ENCODE assay signal across 8 cellular contexts in the genomic region with DNA sequence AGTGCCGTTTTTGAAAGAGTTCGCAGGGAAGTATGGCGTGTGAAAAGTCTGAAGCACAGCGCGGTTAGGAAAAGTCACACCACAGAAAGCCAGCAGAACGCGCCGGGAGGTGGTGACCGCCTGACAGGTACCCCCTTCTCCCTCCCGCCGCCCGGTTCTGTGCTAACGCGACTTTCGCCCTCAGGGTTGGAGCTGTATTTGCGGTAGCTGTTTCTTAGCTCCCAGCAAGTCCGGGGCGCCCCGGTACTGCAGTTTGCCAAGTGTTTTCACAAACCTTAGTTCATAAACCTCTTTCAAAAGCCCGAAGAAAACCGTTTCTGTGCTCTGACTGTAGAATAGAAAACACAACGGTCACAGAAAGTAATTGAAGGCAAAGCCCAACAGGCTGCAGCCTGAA. TPM values are rescaled to one million over a fixed set of nuclear protein-coding genes. Genes with fewer than 3 reads are reported as not detected.
DNase-seq lines count a peak whose midpoint lies in the region; ATAC-seq, FAIRE-seq and TF ChIP-seq lines count a peak whose summit lies in the region.

No MANE protein-coding gene starts in this region.

- H3K9ac ChIP-seq in endothelial cell of umbilical vein (replicated peaks; ENCODE audit: extremely low read depth, insufficient read depth, low read length), result peak overlapping the region; percentile 25

- H3K4me3 Mint-ChIP-seq in activated CD4-positive, alpha-beta T cell treated with anti-CD3 and anti-CD28 coated beads, Interleukin-2, amount 10 ng/mL, durations not matched to agents 7 days and 5 days, result peak overlapping the region; percentile 90

- peaks cover 21% of the 10 kb centered on the region for H3K4me1 Mint-ChIP-seq in activated CD4-positive, alpha-beta T cell treated with anti-CD3 and anti-CD28 coated beads, Interleukin-2, amount 10 ng/mL, durations not matched to agents 7 days and 5 days

- no peaks in the 10 kb centered on the region for H4K20me1 ChIP-seq in endothelial cell of umbilical vein (replicated peaks; ENCODE audit: control insufficient read depth, extremely low read depth, insufficient read depth, low read length)

- FAIRE-seq in endothelial cell of umbilical vein (lab: Jason Lieb, UNC), result no peak

- H3K4me1 ChIP-seq in endothelial cell of umbilical vein (ENCODE audit: control insufficient read depth, extremely low read depth, insufficient read depth, low read length) (peaks cover 14% of the 10 kb centered on the region), muscle layer of duodenum (ENCODE audit: control insufficient read depth in 1 of 2, insufficient read depth in 2 of 2, low read length in 2 of 2) (peaks cover 0 to 13% of the 10 kb centered on the region in 2 donors), thoracic aorta (ENCODE audit: control insufficient read depth in 1 of 2, low read depth in 2 of 2) (peaks cover 7 to 20% of the 10 kb centered on the region in 2 donors)

- no peaks in the 10 kb centered on the region for H3K36me3 ChIP-seq in endothelial cell of umbilical vein (ENCODE audit: control insufficient read depth in 2 of 2, extremely low read depth in 1 of 2, insufficient read depth in 2 of 2, low read length in 2 of 2)
- H3K36me3 ChIP-seq in muscle layer of duodenum (ENCODE audit: control insufficient read depth in 1 of 2, insufficient read depth in 2 of 2, low read length in 2 of 2), result no peaks in the 10 kb centered on the region
- no peaks in the 10 kb centered on the region for H3K36me3 ChIP-seq in thoracic aorta

- DNase-seq in HuH-7.5 (ENCODE audit: low spot score) (peak; percentile 21), endothelial cell of umbilical vein (ENCODE audit: low read depth, low spot score) (no peak), thoracic aorta (ENCODE audit: low spot score) (peak; percentile 2), NCI-H1048 (lab: John Stamatoyannopoulos, UW) (no peak)
- peak; percentile 62 for DNase-seq in activated CD4-positive, alpha-beta T cell treated with anti-CD3 and anti-CD28 coated beads, Interleukin-2, amount 10 ng/mL, durations not matched to agents 7 days and 5 days

- no peaks in the 10 kb centered on the region for H3K9me3 Mint-ChIP-seq in activated CD4-positive, alpha-beta T cell treated with anti-CD3 and anti-CD28 coated beads, Interleukin-2, amount 10 ng/mL, durations not matched to agents 7 days and 5 days

- peaks cover 43% of the 10 kb centered on the region for H3K27me3 Mint-ChIP-seq in activated CD4-positive, alpha-beta T cell treated with anti-CD3 and anti-CD28 coated beads, Interleukin-2, amount 10 ng/mL, durations not matched to agents 7 days and 5 days

- intact Hi-C loops in endothelial cell of umbilical vein (cut with micrococcal nuclease), result loop anchor here (5.0 kb wide), 1 partner anchor 76 kb away; no protein-coding TSS in a partner anchor

- H3K79me2 ChIP-seq in endothelial cell of umbilical vein (ENCODE audit: control insufficient read depth, insufficient read depth, low read length), result peaks cover 12% of the 10 kb centered on the region

- POLR2A ChIA-PET in activated CD4-positive, alpha-beta T cell treated with anti-CD3 and anti-CD28 coated beads, Interleukin-2, amount 10 ng/mL, durations not matched to agents 7 days and 5 days (lab: Charles Lee), result interaction anchor here (0.5 to 1.0 kb wide), 2 partner anchors 59 to 202 kb away, joined by 3 read pairs; no protein-coding TSS in a partner anchor
- POLR2A ChIA-PET in endothelial cell of umbilical vein (lab: Charles Lee), result interaction anchor here (1.0 kb wide), 1 partner anchor 8 kb away, joined by 4 read pairs; no protein-coding TSS in a partner anchor

- H3K9me3 ChIP-seq in endothelial cell of umbilical vein (replicated peaks; ENCODE audit: control insufficient read depth, insufficient read depth, low read length) (no peaks in the 10 kb centered on the region), muscle layer of duodenum (ENCODE audit: control insufficient read depth in 1 of 2, low read length in 2 of 2) (no peaks in the 10 kb centered on the region), thoracic aorta (no peaks in the 10 kb centered on the region)

- TF ChIP-seq CTCF in endothelial cell of umbilical vein (IDR thresholded peaks at IDR 0.05; ENCODE audit: extremely low read depth in 1 of 2, insufficient read depth in 1 of 2, low read depth in 1 of 2, low read length in 2 of 2) (no peak), thoracic aorta (IDR thresholded peaks at IDR 0.05) (no peak)

- H3K27ac Mint-ChIP-seq in activated CD4-positive, alpha-beta T cell treated with anti-CD3 and anti-CD28 coated beads, Interleukin-2, amount 10 ng/mL, durations not matched to agents 7 days and 5 days, result peak overlapping the region; percentile 88

- peak; percentile 68 for ATAC-seq in GM21717 (IDR thresholded peaks at IDR 0.05; ENCODE audit: unreplicated experiment)
- ATAC-seq in thoracic aorta (ENCODE audit: insufficient number of reproducible peaks, low FRiP score, low read depth), result peak; percentile 35

- TF ChIP-seq POLR2A in endothelial cell of umbilical vein (IDR thresholded peaks at IDR 0.05; ENCODE audit: low read depth, low read length), result no peak

- H3K27ac ChIP-seq in endothelial cell of umbilical vein (ENCODE audit: insufficient read depth, low read depth, low read length), result no peak overlapping the region
- H3K27ac ChIP-seq in muscle layer of duodenum (ENCODE audit: low read length), result peak overlapping the region; percentile 76
- H3K27ac ChIP-seq in thoracic aorta, result peak overlapping the region; percentile 84 to 88

- BruUV-seq in endothelial cell of umbilical vein (replicated peaks; lab: Mats Ljungman, UMichigan), result no TSS peak

- H3K4me3 ChIP-seq in GM08714 (ENCODE audit: low read length) (peak overlapping the region; percentile 61; the same call in 1 of the 2 replicates), endothelial cell of umbilical vein (replicated peaks in 1 of 3; ENCODE audit: insufficient read depth in 1 of 3, low read depth in 1 of 3, low read length in 3 of 3) (peak overlapping the region; percentile 61 to 96 (median 89)), muscle layer of duodenum (ENCODE audit: low read depth in 1 of 2, low read length in 2 of 2) (peak overlapping the region; percentile 84 to 87), thoracic aorta (peak overlapping the region; percentile 93)

- H3K4me2 ChIP-seq in endothelial cell of umbilical vein (ENCODE audit: insufficient read depth, low read length), result peak overlapping the region; percentile 96

- CTCF ChIA-PET in activated CD4-positive, alpha-beta T cell treated with anti-CD3 and anti-CD28 coated beads, Interleukin-2, amount 10 ng/mL, durations not matched to agents 7 days and 5 days (lab: Charles Lee), result interaction anchor here (0.8 to 2.3 kb wide), 12 partner anchors 16 to 685 kb away, joined by 3 to 8 read pairs (median 4); no protein-coding TSS in a partner anchor
- CTCF ChIA-PET in endothelial cell of umbilical vein (lab: Charles Lee), result interaction anchor here (0.7 to 3.2 kb wide), 16 partner anchors 9 to 201 kb away, joined by 3 to 27 read pairs (median 4); a partner anchor contains a TSS

- peak overlapping the region; percentile 79 for H2AFZ ChIP-seq in endothelial cell of umbilical vein (ENCODE audit: low read depth, low read length)

- no peaks in the 10 kb centered on the region for H3K9me1 ChIP-seq in endothelial cell of umbilical vein (replicated peaks; ENCODE audit: control insufficient read depth, extremely low read depth, insufficient read depth, low read length)

- H3K36me3 Mint-ChIP-seq in activated CD4-positive, alpha-beta T cell treated with anti-CD3 and anti-CD28 coated beads, Interleukin-2, amount 10 ng/mL, durations not matched to agents 7 days and 5 days (ENCODE audit: low read depth), result no peaks in the 10 kb centered on the region

- H3K27me3 ChIP-seq in endothelial cell of umbilical vein (ENCODE audit: control insufficient read depth in 2 of 2, insufficient read depth in 2 of 2, low read length in 2 of 2) (peaks cover 0 to 2% of the 10 kb centered on the region in 2 experiments), muscle layer of duodenum (ENCODE audit: low read depth, low read length) (no peaks in the 10 kb centered on the region), thoracic aorta (replicated peaks; ENCODE audit: insufficient read depth) (no peaks in the 10 kb centered on the region)

- dilution Hi-C loops in endothelial cell of umbilical vein (cut with MboI; ENCODE audit: extremely low pct_ligation_motif_present, low sequenced_read_pairs), result no loop called here

TF ChIP-seq in endothelial cell of umbilical vein, 7 proteins besides CTCF, POLR2A, EP300 and RAD21:
- no peak for TF ChIP-seq MYC (IDR thresholded peaks at IDR 0.05; ENCODE audit: low read depth, low read length)
- TF ChIP-seq FOS (IDR thresholded peaks at IDR 0.05; ENCODE audit: borderline replicate concordance, insufficient read depth, low read length), result no peak
- TF ChIP-seq, protein P1, sequence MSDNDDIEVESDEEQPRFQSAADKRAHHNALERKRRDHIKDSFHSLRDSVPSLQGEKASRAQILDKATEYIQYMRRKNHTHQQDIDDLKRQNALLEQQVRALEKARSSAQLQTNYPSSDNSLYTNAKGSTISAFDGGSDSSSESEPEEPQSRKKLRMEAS (IDR thresholded peaks at IDR 0.05; ENCODE audit: insufficient read depth, insufficient read length), result no peak

RNA-seq across cellular contexts. Expression of a gene that starts 0.4 kb away (rescaled TPM):
- 1 to 10 TPM; 5.3 to 6.2 TPM for total RNA-seq in activated CD4-positive, alpha-beta T cell treated with anti-CD3 and anti-CD28 coated beads, Interleukin-2, amount 10 ng/mL, durations not matched to agents 7 days and 5 days
- total RNA-seq in endothelial cell of umbilical vein (15.0 and 15.9 TPM in 2 replicates), thoracic aorta (10 to 100 TPM; 13.4 to 29.2 TPM)
- polyA plus RNA-seq in endothelial cell of umbilical vein, result 2.4 and 2.8 TPM in 2 replicates
- polyA plus RNA-seq in endothelial cell of umbilical vein (2011; cell fraction: cytosol; rRNA removed), result 4.1 and 4.4 TPM in 2 replicates
- polyA plus RNA-seq in endothelial cell of umbilical vein (2011; cell fraction: nucleus; rRNA removed), result 15.9 and 18.4 TPM in 2 replicates
- polyA plus RNA-seq in endothelial cell of umbilical vein (2012), result 5.9 and 8.9 TPM in 2 replicates
- polyA minus RNA-seq in endothelial cell of umbilical vein, result 14.9 and 15.1 TPM in 2 replicates
- polyA minus RNA-seq in endothelial cell of umbilical vein (2011; cell fraction: cytosol; rRNA and poly(A)+ RNA removed), result 4.0 TPM
- polyA minus RNA-seq in endothelial cell of umbilical vein (2011; cell fraction: nucleus; rRNA and poly(A)+ RNA removed), result 17.3 and 23.5 TPM in 2 replicates

RNA-seq across cellular contexts. Expression of a gene that starts 56.9 kb away (rescaled TPM):
- 1 to 10 TPM; 3.7 to 4.1 TPM for total RNA-seq in activated CD4-positive, alpha-beta T cell treated with anti-CD3 and anti-CD28 coated beads, Interleukin-2, amount 10 ng/mL, durations not matched to agents 7 days and 5 days
- 5.8 and 6.1 TPM in 2 replicates for total RNA-seq in endothelial cell of umbilical vein
- 2.2 and 3.6 TPM in 2 replicates for polyA plus RNA-seq in endothelial cell of umbilical vein
- polyA plus RNA-seq in endothelial cell of umbilical vein (2011; cell fraction: cytosol; rRNA removed), result 2.3 and 2.7 TPM in 2 replicates
- 3.3 and 5.6 TPM in 2 replicates for polyA plus RNA-seq in endothelial cell of umbilical vein (2011; cell fraction: nucleus; rRNA removed)
- polyA plus RNA-seq in endothelial cell of umbilical vein (2012), result 3.7 and 4.3 TPM in 2 replicates
- 5.6 and 10.6 TPM in 2 replicates for polyA minus RNA-seq in endothelial cell of umbilical vein
- polyA minus RNA-seq in endothelial cell of umbilical vein (2011; cell fraction: cytosol; rRNA and poly(A)+ RNA removed), result 5.6 TPM
- 7.0 and 13.3 TPM in 2 replicates for polyA minus RNA-seq in endothelial cell of umbilical vein (2011; cell fraction: nucleus; rRNA and poly(A)+ RNA removed)
- total RNA-seq in thoracic aorta, result 10 to 100 TPM in 1 of 2 donors, 1 to 10 TPM in 1; 7.7 to 11.9 TPM

Comparison
In these comparisons a context has a peak if more than half of its experiments do, and no peak if none do; other contexts are left out.
1. DNase-seq: peak in HuH-7.5 (single experiment), activated CD4-positive, alpha-beta T cell treated with anti-CD3 and anti-CD28 coated beads, Interleukin-2, amount 10 ng/mL, durations not matched to agents 7 days and 5 days (single experiment) and thoracic aorta (single experiment); none in endothelial cell of umbilical vein (single experiment) and NCI-H1048 (single experiment).
2. Peak in every context shown above with its lines, with median percentiles within 50 percentile points of each other: H3K4me3 ChIP-seq.